Comparison of ENCODE assay signal across 2 cellular contexts in genomic region chr1:55339681-55340080, GRCh38.
TF ChIP-seq lines count a peak whose summit lies in the region.

No MANE protein-coding gene starts in this region.

TF ChIP-seq in IMR-90, 13 proteins besides CTCF, POLR2A, EP300 and RAD21 (continued from another document):
- no peak for TF ChIP-seq MAZ (IDR thresholded peaks at IDR 0.05; ENCODE audit: borderline replicate concordance, low read depth, low read length)
- TF ChIP-seq RCOR1 (IDR thresholded peaks at IDR 0.05; ENCODE audit: insufficient replicate concordance, low read length) = no peak
- no peak for TF ChIP-seq CHD1 (IDR thresholded peaks at IDR 0.05; ENCODE audit: low read depth, low read length)
- no peak for TF ChIP-seq NFE2L2 (IDR thresholded peaks at IDR 0.05; ENCODE audit: low read depth, low read length)
- TF ChIP-seq, protein P1, sequence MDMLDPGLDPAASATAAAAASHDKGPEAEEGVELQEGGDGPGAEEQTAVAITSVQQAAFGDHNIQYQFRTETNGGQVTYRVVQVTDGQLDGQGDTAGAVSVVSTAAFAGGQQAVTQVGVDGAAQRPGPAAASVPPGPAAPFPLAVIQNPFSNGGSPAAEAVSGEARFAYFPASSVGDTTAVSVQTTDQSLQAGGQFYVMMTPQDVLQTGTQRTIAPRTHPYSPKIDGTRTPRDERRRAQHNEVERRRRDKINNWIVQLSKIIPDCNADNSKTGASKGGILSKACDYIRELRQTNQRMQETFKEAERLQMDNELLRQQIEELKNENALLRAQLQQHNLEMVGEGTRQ (IDR thresholded peaks at IDR 0.05; ENCODE audit: low read depth, low read length) = no peak
- no peak for TF ChIP-seq RFX5 (IDR thresholded peaks at IDR 0.05; ENCODE audit: low read depth, low read length)
- TF ChIP-seq FOS (IDR thresholded peaks at IDR 0.05; ENCODE audit: low read depth, low read length) = no peak
- no peak for TF ChIP-seq CEBPB (IDR thresholded peaks at IDR 0.05; ENCODE audit: low read depth, low read length)

TF ChIP-seq in SK-N-SH treated with all-trans-retinoic acid at 6 μM for 48 hours, 23 proteins besides CTCF, POLR2A, EP300 and RAD21 (continued from another document):
- TF ChIP-seq POU6F1 (CRISPR knock-in tag; IDR thresholded peaks at IDR 0.05; ENCODE audit: borderline replicate concordance, low read depth) (no peak), ZC3H10 (CRISPR knock-in tag; IDR thresholded peaks at IDR 0.05) (no peak), OSR1 (CRISPR knock-in tag; IDR thresholded peaks at IDR 0.05) (no peak), CSDC2 (CRISPR knock-in tag; IDR thresholded peaks at IDR 0.05) (no peak), PATZ1 (CRISPR knock-in tag; IDR thresholded peaks at IDR 0.05; ENCODE audit: borderline replicate concordance) (no peak), TSHZ2 (CRISPR knock-in tag; IDR thresholded peaks at IDR 0.05) (no peak), PPARA (CRISPR knock-in tag; IDR thresholded peaks at IDR 0.05; ENCODE audit: borderline replicate concordance) (no peak)
- TF ChIP-seq, protein P2, sequence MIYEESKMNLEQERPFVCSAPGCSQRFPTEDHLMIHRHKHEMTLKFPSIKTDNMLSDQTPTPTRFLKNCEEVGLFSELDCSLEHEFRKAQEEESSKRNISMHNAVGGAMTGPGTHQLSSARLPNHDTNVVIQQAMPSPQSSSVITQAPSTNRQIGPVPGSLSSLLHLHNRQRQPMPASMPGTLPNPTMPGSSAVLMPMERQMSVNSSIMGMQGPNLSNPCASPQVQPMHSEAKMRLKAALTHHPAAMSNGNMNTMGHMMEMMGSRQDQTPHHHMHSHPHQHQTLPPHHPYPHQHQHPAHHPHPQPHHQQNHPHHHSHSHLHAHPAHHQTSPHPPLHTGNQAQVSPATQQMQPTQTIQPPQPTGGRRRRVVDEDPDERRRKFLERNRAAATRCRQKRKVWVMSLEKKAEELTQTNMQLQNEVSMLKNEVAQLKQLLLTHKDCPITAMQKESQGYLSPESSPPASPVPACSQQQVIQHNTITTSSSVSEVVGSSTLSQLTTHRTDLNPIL (CRISPR knock-in tag; IDR thresholded peaks at IDR 0.05; ENCODE audit: low read depth) = no peak
